In genomic region chr14:71524321-71524982, GRCh38 we compare ENCODE assay signal across 12 cellular contexts.
DNase-seq lines count a peak whose midpoint lies in the region; ATAC-seq and FAIRE-seq lines count a peak whose summit lies in the region.
"Had no signal": no experiment of that assay in that cellular context is flagged by ENCODE, and none has a peak within 500 bp of the region (broad histone marks: within the 10 kb centered on the region; RNA-seq: fewer than 3 reads in every experiment).

No MANE protein-coding gene starts in this region.

- ATAC-seq in GM21423 (IDR thresholded peaks at IDR 0.05; ENCODE audit: unreplicated experiment) (peak; percentile 50), HG03095 (IDR thresholded peaks at IDR 0.05; ENCODE audit: unreplicated experiment) (peak; percentile 43), left cardiac atrium (no peak)

- DNase-seq in GM18507 (ENCODE audit: extremely low spot score, insufficient read length, low read depth) (no peak), left cardiac atrium (no peak)
- DNase-seq in effector CD4-positive, alpha-beta T cell = no peak
- no peak for DNase-seq in activated effector memory CD4-positive, alpha-beta T cell treated with Interleukin-2 at 50 U/mL for 16 hours
- DNase-seq in activated CD4-positive, alpha-beta T cell treated with anti-CD3 and anti-CD28 coated beads, Interleukin-2, amount 50 U/mL, for 4 hours = no peak
- DNase-seq: DMS 273 treated with DMSO at 0.1 percent for 48 hours, thyroid gland had no signal

- peak; percentile 83 for FAIRE-seq in GM18507 (lab: Jason Lieb, UNC)

- H3K9me3 Mint-ChIP-seq in dendritic cell treated with granulocyte-macrophage colony-stimulating factor and Interleukin-4, amounts not matched to agents 40 ng/mL and 50 ng/mL, for 4 days = no peaks in the 10 kb centered on the region
- H3K9me3 Mint-ChIP-seq: mesothelial cell of epicardium had no signal

- peaks cover 21% of the 10 kb centered on the region for H3K36me3 Mint-ChIP-seq in dendritic cell treated with granulocyte-macrophage colony-stimulating factor and Interleukin-4, amounts not matched to agents 40 ng/mL and 50 ng/mL, for 4 days (ENCODE audit: low read depth)
- H3K36me3 Mint-ChIP-seq: brain, mesothelial cell of epicardium had no signal

- H3K27ac Mint-ChIP-seq in dendritic cell treated with granulocyte-macrophage colony-stimulating factor and Interleukin-4, amounts not matched to agents 40 ng/mL and 50 ng/mL, for 4 days = peak overlapping the region; percentile 1

- H3K4me1 Mint-ChIP-seq in dendritic cell treated with granulocyte-macrophage colony-stimulating factor and Interleukin-4, amounts not matched to agents 40 ng/mL and 50 ng/mL, for 4 days (ENCODE audit: low read depth) = no peaks in the 10 kb centered on the region

- no peaks in the 10 kb centered on the region for H3K27me3 Mint-ChIP-seq in dendritic cell treated with granulocyte-macrophage colony-stimulating factor and Interleukin-4, amounts not matched to agents 40 ng/mL and 50 ng/mL, for 4 days

- intact Hi-C loops in dendritic cell treated with granulocyte-macrophage colony-stimulating factor and Interleukin-4, amounts not matched to agents 40 ng/mL and 50 ng/mL, for 4 days (cut with micrococcal nuclease) = no loop called here
- intact Hi-C loops in left cardiac atrium (cut with DNase I) = no loop called here

- H3K4me3 Mint-ChIP-seq in dendritic cell treated with granulocyte-macrophage colony-stimulating factor and Interleukin-4, amounts not matched to agents 40 ng/mL and 50 ng/mL, for 4 days = no peak overlapping the region
- H3K4me3 Mint-ChIP-seq: brain, mesothelial cell of epicardium had no signal

Comparison
In these comparisons a context has a peak if more than half of its experiments do, and no peak if none do; other contexts are left out.
1. ATAC-seq: peak in GM21423 (single experiment) and HG03095 (single experiment); none in left cardiac atrium (0 of 2).